8 cellular contexts compared by ENCODE assay signal in genomic region chr3:194269610-194270145, GRCh38.
DNase-seq lines count a peak whose midpoint lies in the region; ATAC-seq and TF ChIP-seq lines count a peak whose summit lies in the region.
"Had no signal": no experiment of that assay in that cellular context is flagged by ENCODE, and none has a peak within 500 bp of the region (broad histone marks: within the 10 kb centered on the region; RNA-seq: fewer than 3 reads in every experiment).

No MANE protein-coding gene starts in this region.

- WGBS in right lobe of liver (ENCODE audit: insufficient coverage, low coverage, low lambda C conversion rate, missing lambda C conversion rate), result 41% methylated on average over 3 of the region's 29 CpGs
- WGBS in suprapubic skin, result 25% methylated on average over 18 of the region's 29 CpGs

- intact Hi-C loops in dendritic cell treated with granulocyte-macrophage colony-stimulating factor and Interleukin-4, amounts not matched to agents 40 ng/mL and 50 ng/mL, for 4 days (cut with micrococcal nuclease), result no loop called here
- intact Hi-C loops in right lobe of liver (cut with DNase I), result loop anchor here in 1 of 2 donors (10.0 kb wide), 1 partner anchor 115 kb away; no protein-coding TSS in a partner anchor
- intact Hi-C loops in OCI-LY7 (cut with micrococcal nuclease; ENCODE audit: unreplicated experiment), result no loop called here
- intact Hi-C loops in naive thymus-derived CD4-positive, alpha-beta T cell (cut with micrococcal nuclease), result no loop called here

- CTCF ChIA-PET in OCI-LY7 (lab: Charles Lee; ENCODE audit: unreplicated experiment), result no interaction called here
- CTCF ChIA-PET in naive thymus-derived CD4-positive, alpha-beta T cell (lab: Charles Lee), result no interaction called here

- no peaks in the 10 kb centered on the region for H3K36me3 Mint-ChIP-seq in dendritic cell treated with granulocyte-macrophage colony-stimulating factor and Interleukin-4, amounts not matched to agents 40 ng/mL and 50 ng/mL, for 4 days (ENCODE audit: low read depth)
- no peaks in the 10 kb centered on the region for H3K36me3 Mint-ChIP-seq in activated T-helper 17 cell treated with anti-CD3 and anti-CD28 coated beads, Interleukin-2, amount 50 U/mL, for 72 hours (ENCODE audit: low read depth)
- H3K36me3 Mint-ChIP-seq in naive thymus-derived CD4-positive, alpha-beta T cell, result no peaks in the 10 kb centered on the region
- H3K36me3 Mint-ChIP-seq: activated naive CD8-positive, alpha-beta T cell treated with anti-CD3 and anti-CD28 coated beads, Interleukin-2, amount 10 ng/mL, durations not matched to agents 7 days and 5 days had no signal

- no peak overlapping the region for H3K27ac Mint-ChIP-seq in dendritic cell treated with granulocyte-macrophage colony-stimulating factor and Interleukin-4, amounts not matched to agents 40 ng/mL and 50 ng/mL, for 4 days
- no peak overlapping the region for H3K27ac Mint-ChIP-seq in activated T-helper 17 cell treated with anti-CD3 and anti-CD28 coated beads, Interleukin-2, amount 50 U/mL, for 72 hours
- no peak overlapping the region for H3K27ac Mint-ChIP-seq in naive thymus-derived CD4-positive, alpha-beta T cell
- H3K27ac Mint-ChIP-seq: activated naive CD8-positive, alpha-beta T cell treated with anti-CD3 and anti-CD28 coated beads, Interleukin-2, amount 10 ng/mL, durations not matched to agents 7 days and 5 days had no signal

- no peaks in the 10 kb centered on the region for H3K9me2 ChIP-seq in OCI-LY7 (ENCODE audit: insufficient read depth, low read length)

- peak overlapping the region; percentile 54 for H3K4me3 Mint-ChIP-seq in dendritic cell treated with granulocyte-macrophage colony-stimulating factor and Interleukin-4, amounts not matched to agents 40 ng/mL and 50 ng/mL, for 4 days
- no peak overlapping the region for H3K4me3 Mint-ChIP-seq in activated T-helper 17 cell treated with anti-CD3 and anti-CD28 coated beads, Interleukin-2, amount 50 U/mL, for 72 hours
- no peak overlapping the region for H3K4me3 Mint-ChIP-seq in naive thymus-derived CD4-positive, alpha-beta T cell
- H3K4me3 Mint-ChIP-seq: activated naive CD8-positive, alpha-beta T cell treated with anti-CD3 and anti-CD28 coated beads, Interleukin-2, amount 10 ng/mL, durations not matched to agents 7 days and 5 days had no signal

- TF ChIP-seq CTCF in HL-60 (IDR thresholded peaks at IDR 0.05; ENCODE audit: insufficient read depth, low read length) (peak; percentile 2), right lobe of liver (IDR thresholded peaks at IDR 0.05) (peak; percentile 27 to 42 (median 30)), suprapubic skin (IDR thresholded peaks at IDR 0.05) (peak; percentile 20 to 24), OCI-LY7 (conservative IDR thresholded peaks at IDR 0.05; ENCODE audit: low read length) (no peak)

- ATAC-seq in right lobe of liver, result peak; percentile 16 to 48 (median 31)
- no peak for ATAC-seq in activated T-helper 17 cell treated with anti-CD3 and anti-CD28 coated beads, Interleukin-2, amount 50 U/mL, for 72 hours (replicated peaks)
- ATAC-seq in naive thymus-derived CD4-positive, alpha-beta T cell, result no peak

- no peaks in the 10 kb centered on the region for H3K36me3 ChIP-seq in right lobe of liver
- H3K36me3 ChIP-seq in suprapubic skin, result no peaks in the 10 kb centered on the region
- no peaks in the 10 kb centered on the region for H3K36me3 ChIP-seq in OCI-LY7 (ENCODE audit: insufficient read depth, low read length)
- H3K36me3 ChIP-seq in naive thymus-derived CD4-positive, alpha-beta T cell (ENCODE audit: control insufficient read depth in 2 of 3, insufficient read depth in 3 of 3, low read length in 3 of 3), result no peaks in the 10 kb centered on the region

- BruUV-seq in OCI-LY7 (replicated peaks; lab: Mats Ljungman, UMichigan), result no TSS peak

- H3K27ac ChIP-seq in HL-60 (replicated peaks), result no peak overlapping the region
- peak overlapping the region; percentile 87 to 96 (median 92) for H3K27ac ChIP-seq in right lobe of liver
- H3K27ac ChIP-seq in suprapubic skin, result peak overlapping the region; percentile 85
- no peak overlapping the region for H3K27ac ChIP-seq in OCI-LY7 (ENCODE audit: low read depth, low read length, poor library complexity, severe bottlenecking)
- H3K27ac ChIP-seq in naive thymus-derived CD4-positive, alpha-beta T cell (ENCODE audit: low read depth, low read length), result no peak overlapping the region

- no peaks in the 10 kb centered on the region for H3K27me3 ChIP-seq in HL-60 (ENCODE audit: insufficient read depth, poor library complexity, severe bottlenecking)
- H3K27me3 ChIP-seq in right lobe of liver, result no peaks in the 10 kb centered on the region
- no peaks in the 10 kb centered on the region for H3K27me3 ChIP-seq in suprapubic skin
- no peaks in the 10 kb centered on the region for H3K27me3 ChIP-seq in naive thymus-derived CD4-positive, alpha-beta T cell (ENCODE audit: control insufficient read depth in 2 of 2, insufficient read depth in 2 of 2, low read length in 2 of 2)

- no peaks in the 10 kb centered on the region for H3K9me3 Mint-ChIP-seq in dendritic cell treated with granulocyte-macrophage colony-stimulating factor and Interleukin-4, amounts not matched to agents 40 ng/mL and 50 ng/mL, for 4 days
- no peaks in the 10 kb centered on the region for H3K9me3 Mint-ChIP-seq in activated T-helper 17 cell treated with anti-CD3 and anti-CD28 coated beads, Interleukin-2, amount 50 U/mL, for 72 hours
- H3K9me3 Mint-ChIP-seq in naive thymus-derived CD4-positive, alpha-beta T cell, result peaks cover 0 to under 1% (median 0%) of the 10 kb centered on the region in 11 donors
- H3K9me3 Mint-ChIP-seq: activated naive CD8-positive, alpha-beta T cell treated with anti-CD3 and anti-CD28 coated beads, Interleukin-2, amount 10 ng/mL, durations not matched to agents 7 days and 5 days had no signal

- H3K4me1 Mint-ChIP-seq in dendritic cell treated with granulocyte-macrophage colony-stimulating factor and Interleukin-4, amounts not matched to agents 40 ng/mL and 50 ng/mL, for 4 days (ENCODE audit: low read depth), result peaks cover 27% of the 10 kb centered on the region
- no peaks in the 10 kb centered on the region for H3K4me1 Mint-ChIP-seq in activated T-helper 17 cell treated with anti-CD3 and anti-CD28 coated beads, Interleukin-2, amount 50 U/mL, for 72 hours
- peaks cover 0 to 28% (median 6%) of the 10 kb centered on the region in 7 donors for H3K4me1 Mint-ChIP-seq in naive thymus-derived CD4-positive, alpha-beta T cell

- H3K79me2 ChIP-seq in OCI-LY7 (ENCODE audit: insufficient read depth, low read depth, low read length), result no peaks in the 10 kb centered on the region

- H4K20me1 ChIP-seq in OCI-LY7 (ENCODE audit: insufficient read depth, low read length), result no peaks in the 10 kb centered on the region

- peak in 1 of 2 experiments; percentile 6 for DNase-seq in HL-60 (ENCODE audit: low read depth in 1 of 2, low spot score in 1 of 2)
- peak; percentile 85 to 90 (median 86) for DNase-seq in right lobe of liver
- DNase-seq in suprapubic skin (ENCODE audit: low spot score in 2 of 2), result peak; percentile 89 to 91
- no peak for DNase-seq in OCI-LY7 (ENCODE audit: low spot score)
- no peak for DNase-seq in naive thymus-derived CD4-positive, alpha-beta T cell
- DNase-seq: activated naive CD8-positive, alpha-beta T cell treated with anti-CD3 and anti-CD28 coated beads, Interleukin-2, amount 10 ng/mL, durations not matched to agents 7 days and 5 days had no signal

- H2AFZ ChIP-seq in OCI-LY7 (ENCODE audit: low read length), result no peak overlapping the region

- H3K4me1 ChIP-seq in right lobe of liver (peaks cover 0 to 47% (median 29%) of the 10 kb centered on the region in 4 donors), suprapubic skin (peaks cover 81% of the 10 kb centered on the region), OCI-LY7 (ENCODE audit: insufficient read depth, low read length, poor library complexity, severe bottlenecking) (no peaks in the 10 kb centered on the region)
- no peaks in the 10 kb centered on the region for H3K4me1 ChIP-seq in naive thymus-derived CD4-positive, alpha-beta T cell (ENCODE audit: control insufficient read depth in 2 of 2, insufficient read depth in 2 of 2, low read length in 2 of 2)

- POLR2A ChIA-PET in OCI-LY7 (lab: Charles Lee), result no interaction called here
- POLR2A ChIA-PET in naive thymus-derived CD4-positive, alpha-beta T cell (lab: Charles Lee), result no interaction called here

- TF ChIP-seq POLR2A in right lobe of liver (IDR thresholded peaks at IDR 0.05) (no peak), suprapubic skin (IDR thresholded peaks at IDR 0.05) (no peak)

- no peak overlapping the region for H3K4me2 ChIP-seq in OCI-LY7 (ENCODE audit: low read length)

- H3K27me3 Mint-ChIP-seq in dendritic cell treated with granulocyte-macrophage colony-stimulating factor and Interleukin-4, amounts not matched to agents 40 ng/mL and 50 ng/mL, for 4 days, result peaks cover 34% of the 10 kb centered on the region
- H3K27me3 Mint-ChIP-seq in activated T-helper 17 cell treated with anti-CD3 and anti-CD28 coated beads, Interleukin-2, amount 50 U/mL, for 72 hours, result no peaks in the 10 kb centered on the region
- peaks cover 0 to 13% (median 0%) of the 10 kb centered on the region in 5 donors for H3K27me3 Mint-ChIP-seq in naive thymus-derived CD4-positive, alpha-beta T cell

- H3K4me3 ChIP-seq in HL-60 (replicated peaks; ENCODE audit: insufficient read depth, low read length) (no peak overlapping the region), right lobe of liver (no peak overlapping the region), suprapubic skin (no peak overlapping the region), OCI-LY7 (ENCODE audit: low read depth, low read length, poor library complexity, severe bottlenecking) (no peak overlapping the region)
- H3K4me3 ChIP-seq in naive thymus-derived CD4-positive, alpha-beta T cell (ENCODE audit: low read length), result no peak overlapping the region

- no peaks in the 10 kb centered on the region for H3K9me3 ChIP-seq in right lobe of liver
- no peaks in the 10 kb centered on the region for H3K9me3 ChIP-seq in suprapubic skin
- no peaks in the 10 kb centered on the region for H3K9me3 ChIP-seq in OCI-LY7 (ENCODE audit: low read length)
- no peaks in the 10 kb centered on the region for H3K9me3 ChIP-seq in naive thymus-derived CD4-positive, alpha-beta T cell (ENCODE audit: control insufficient read depth in 2 of 3, low read length in 3 of 3)

- TF ChIP-seq EP300 in suprapubic skin (IDR thresholded peaks at IDR 0.05), result no peak

Comparison
In these comparisons a context has a peak if more than half of its experiments do, and no peak if none do; other contexts are left out.
1. DNase-seq: peak in right lobe of liver (3 of 3) and suprapubic skin (2 of 2); none in OCI-LY7 (single experiment) and naive thymus-derived CD4-positive, alpha-beta T cell (0 of 9).
2. H3K27ac ChIP-seq: peak in right lobe of liver (3 of 3) and suprapubic skin (single experiment); none in HL-60 (single experiment), OCI-LY7 (single experiment) and naive thymus-derived CD4-positive, alpha-beta T cell (single experiment).
3. ATAC-seq: peak in right lobe of liver (4 of 4); none in activated T-helper 17 cell treated with anti-CD3 and anti-CD28 coated beads, Interleukin-2, amount 50 U/mL, for 72 hours (single experiment) and naive thymus-derived CD4-positive, alpha-beta T cell (single experiment).